Comparison of ENCODE assay signal across 8 cellular contexts in the genomic region with DNA sequence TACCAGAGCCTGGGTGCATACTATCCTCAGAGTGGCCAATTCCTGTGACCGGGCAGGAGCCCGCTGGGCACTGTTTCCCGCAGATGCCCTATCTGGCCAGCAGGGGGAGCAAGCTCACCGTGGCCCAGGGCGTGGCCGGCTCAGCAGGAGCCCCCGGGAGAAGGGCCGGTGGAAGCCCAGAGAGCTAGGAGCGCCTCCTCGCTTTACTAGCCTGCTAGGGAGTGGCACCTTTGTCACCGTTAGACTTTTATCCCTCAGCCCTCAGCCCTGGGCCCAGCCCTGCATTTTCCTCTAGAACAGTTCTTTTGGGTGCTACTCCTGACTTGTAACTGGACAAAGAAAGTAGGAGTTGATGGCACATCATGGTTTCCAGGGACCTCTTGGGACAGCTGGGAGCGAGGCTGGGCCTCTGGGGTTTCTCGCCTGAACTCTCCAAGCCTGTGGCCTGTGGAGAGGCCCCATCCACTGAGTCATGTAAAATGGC. TPM values are rescaled to one million over a fixed set of nuclear protein-coding genes. Genes with fewer than 3 reads are reported as not detected.
A peak's percentile ranks its signal among the peaks of the same experiment; 100 is the strongest.
DNase-seq lines count a peak whose midpoint lies in the region; ATAC-seq and TF ChIP-seq lines count a peak whose summit lies in the region.

No MANE protein-coding gene starts in this region.

- H2BK15ac ChIP-seq in mesenchymal stem cell (ENCODE audit: low read depth, poor library complexity, severe bottlenecking): peak overlapping the region; percentile 71

- H2AFZ ChIP-seq in mesenchymal stem cell (ENCODE audit: low read depth, low read length): no peak overlapping the region

- peaks cover 8 to 14% (median 12%) of the 10 kb centered on the region in 11 experiments for H3K9me3 ChIP-seq in BLaER1 treated with 17β-estradiol and CSF1 and Interleukin-3, amounts not matched to agents 10 nM and 100 nM (replicated peaks in 1 of 11)
- H3K9me3 ChIP-seq in mesenchymal stem cell (ENCODE audit: control insufficient read depth, low read length): peaks cover 10% of the 10 kb centered on the region

- H3K27me3 Mint-ChIP-seq in activated CD4-positive, alpha-beta memory T cell treated with anti-CD3 and anti-CD28 coated beads for 36 hours: no peaks in the 10 kb centered on the region

- peaks cover 19% of the 10 kb centered on the region for H3K4me1 Mint-ChIP-seq in activated CD4-positive, alpha-beta memory T cell treated with anti-CD3 and anti-CD28 coated beads for 36 hours (ENCODE audit: low read depth)

- H2BK5ac ChIP-seq in mesenchymal stem cell (ENCODE audit: low read depth, low read length, poor library complexity, severe bottlenecking): no peak overlapping the region

- H3K27ac Mint-ChIP-seq in activated CD4-positive, alpha-beta memory T cell treated with anti-CD3 and anti-CD28 coated beads for 36 hours: no peak overlapping the region

- DNase-seq in NCI-H748 treated with DMSO at 0.1 percent for 48 hours (lab: John Stamatoyannopoulos, UW) (peak; percentile 22), dorsolateral prefrontal cortex (peak in 9 of 10 donors; percentile 60 to 87 (median 69)), mesenchymal stem cell (peak; percentile 51)
- peak; percentile 80 for DNase-seq in activated CD4-positive, alpha-beta memory T cell treated with anti-CD3 and anti-CD28 coated beads for 36 hours
- DNase-seq in stimulated activated CD8-positive, alpha-beta memory T cell treated with anti-CD3 and anti-CD28 coated beads, Interleukin-4, amount 100 ng/mL, for 1 hour (ENCODE audit: low read depth in 2 of 2, low spot score in 1 of 2): peak; percentile 35 to 42

- POLR2A ChIA-PET in activated CD4-positive, alpha-beta memory T cell treated with anti-CD3 and anti-CD28 coated beads for 36 hours (lab: Charles Lee): interaction anchor here (0.6 to 1.9 kb wide), 2 partner anchors 121 to 474 kb away, joined by 4 to 5 read pairs; no protein-coding TSS in a partner anchor

- no peaks in the 10 kb centered on the region for H4K20me1 ChIP-seq in BLaER1 treated with 17β-estradiol and CSF1 and Interleukin-3, amounts not matched to agents 10 nM and 100 nM

- H3K36me3 Mint-ChIP-seq in activated CD4-positive, alpha-beta memory T cell treated with anti-CD3 and anti-CD28 coated beads for 36 hours: no peaks in the 10 kb centered on the region

- no peak overlapping the region for H2AK5ac ChIP-seq in mesenchymal stem cell (ENCODE audit: low read length, severe bottlenecking)

- H3K4me2 ChIP-seq in BLaER1 treated with 17β-estradiol and CSF1 and Interleukin-3, amounts not matched to agents 10 nM and 100 nM: peak overlapping the region; percentile 19 to 73 (median 54); a peak in 21 of 22 replicates
- H3K4me2 ChIP-seq in mesenchymal stem cell (ENCODE audit: low read length, poor library complexity, severe bottlenecking): no peak overlapping the region

- H3K4me1 ChIP-seq in BLaER1 treated with 17β-estradiol and CSF1 and Interleukin-3, amounts not matched to agents 10 nM and 100 nM: peaks cover 34 to 73% (median 56%) of the 10 kb centered on the region in 10 experiments
- H3K4me1 ChIP-seq in mesenchymal stem cell (ENCODE audit: control insufficient read depth, insufficient read depth, low read depth, low read length): peaks cover 2% of the 10 kb centered on the region

- no peaks in the 10 kb centered on the region for H3K79me1 ChIP-seq in mesenchymal stem cell (replicated peaks; ENCODE audit: low read length, poor library complexity, severe bottlenecking)

- H3K36me3 ChIP-seq in BLaER1 treated with 17β-estradiol and CSF1 and Interleukin-3, amounts not matched to agents 10 nM and 100 nM: no peaks in the 10 kb centered on the region; a peak in 2 of 22 replicates
- H3K36me3 ChIP-seq in mesenchymal stem cell (ENCODE audit: control insufficient read depth in 1 of 2, insufficient read depth in 2 of 2, low read depth in 1 of 2, low read length in 2 of 2): no peaks in the 10 kb centered on the region

- CTCF ChIA-PET in activated CD4-positive, alpha-beta memory T cell treated with anti-CD3 and anti-CD28 coated beads for 36 hours (lab: Charles Lee): interaction anchor here (0.6 to 5.8 kb wide), 32 partner anchors 11 to 610 kb away, joined by 3 to 98 read pairs (median 4); a partner anchor contains a TSS

- H3K27ac ChIP-seq in BLaER1 treated with 17β-estradiol and CSF1 and Interleukin-3, amounts not matched to agents 10 nM and 100 nM: no peak overlapping the region
- H3K27ac ChIP-seq in dorsolateral prefrontal cortex (peak overlapping the region in 2 of 59 donors; percentile 6 to 18), mesenchymal stem cell (ENCODE audit: low read length, poor library complexity, severe bottlenecking) (no peak overlapping the region)

- peak overlapping the region in 2 of 11 experiments; percentile 19 to 27; a peak in 2 of 22 replicates for H3K9ac ChIP-seq in BLaER1 treated with 17β-estradiol and CSF1 and Interleukin-3, amounts not matched to agents 10 nM and 100 nM
- H3K9ac ChIP-seq in mesenchymal stem cell (ENCODE audit: low read length): peak overlapping the region; percentile 44

- intact Hi-C loops in activated CD4-positive, alpha-beta memory T cell treated with anti-CD3 and anti-CD28 coated beads for 36 hours (cut with micrococcal nuclease): loop anchor here (1.0 to 5.0 kb wide), 6 partner anchors 56 to 609 kb away; a partner anchor contains a TSS
- intact Hi-C loops in dorsolateral prefrontal cortex (cut with DNase I): loop anchor here (1.0 to 10.0 kb wide), 4 partner anchors 52 to 474 kb away; a partner anchor contains a TSS

- no peaks in the 10 kb centered on the region for H3K27me3 ChIP-seq in BLaER1 treated with 17β-estradiol and CSF1 and Interleukin-3, amounts not matched to agents 10 nM and 100 nM
- no peaks in the 10 kb centered on the region for H3K27me3 ChIP-seq in dorsolateral prefrontal cortex
- H3K27me3 ChIP-seq in mesenchymal stem cell (ENCODE audit: control insufficient read depth in 1 of 2, insufficient read depth in 1 of 2, low read length in 2 of 2): peaks cover 0 to 30% of the 10 kb centered on the region in 2 experiments

- H3K18ac ChIP-seq in mesenchymal stem cell (ENCODE audit: low read depth in 1 of 2, low read length in 2 of 2): no peak overlapping the region

- H3K4ac ChIP-seq in mesenchymal stem cell (ENCODE audit: low read depth in 1 of 2, low read length in 2 of 2): no peak overlapping the region

- H3K4me3 Mint-ChIP-seq in activated CD4-positive, alpha-beta memory T cell treated with anti-CD3 and anti-CD28 coated beads for 36 hours: no peak overlapping the region

- no peak overlapping the region for H3K23ac ChIP-seq in mesenchymal stem cell (ENCODE audit: low read length in 2 of 2)

- no peak overlapping the region for H2BK120ac ChIP-seq in mesenchymal stem cell (ENCODE audit: low read depth, low read length)

- H4K91ac ChIP-seq in mesenchymal stem cell (ENCODE audit: low read length): no peak overlapping the region

- H2BK12ac ChIP-seq in mesenchymal stem cell (ENCODE audit: low read length in 2 of 2): no peak overlapping the region

- no peak overlapping the region for H4K8ac ChIP-seq in mesenchymal stem cell (ENCODE audit: low read length)

- TF ChIP-seq CTCF in dorsolateral prefrontal cortex (IDR thresholded peaks at IDR 0.05 in 54 of 56, conservative IDR thresholded peaks at IDR 0.05 in 2 of 56; ENCODE audit: low read depth in 1 of 56, partially characterized antibody in 56 of 56): peak; percentile 71 to 99 (median 95)

- 23% methylated on average over 8 of the region's 13 CpGs for WGBS in mesenchymal stem cell

- ATAC-seq in GM19043 (IDR thresholded peaks at IDR 0.05; ENCODE audit: low read depth, unreplicated experiment): peak; percentile 82
- ATAC-seq in HG03175 (IDR thresholded peaks at IDR 0.05; ENCODE audit: unreplicated experiment): peak; percentile 86

- no peak overlapping the region for H3K4me3 ChIP-seq in BLaER1 treated with 17β-estradiol and CSF1 and Interleukin-3, amounts not matched to agents 10 nM and 100 nM
- H3K4me3 ChIP-seq in dorsolateral prefrontal cortex (no peak overlapping the region), mesenchymal stem cell (ENCODE audit: insufficient read depth in 1 of 2, low read depth in 1 of 2, low read length in 2 of 2) (no peak overlapping the region)

- H3K14ac ChIP-seq in mesenchymal stem cell (ENCODE audit: low read length in 2 of 2): no peak overlapping the region

- peaks cover 6% of the 10 kb centered on the region for H3K9me3 Mint-ChIP-seq in activated CD4-positive, alpha-beta memory T cell treated with anti-CD3 and anti-CD28 coated beads for 36 hours

RNA-seq across cellular contexts. Expression of a gene that starts 24.0 kb away (rescaled TPM):
- total RNA-seq in activated CD4-positive, alpha-beta memory T cell treated with anti-CD3 and anti-CD28 coated beads for 36 hours: 10 to 100 TPM; 13.5 to 14.9 TPM
- total RNA-seq in dorsolateral prefrontal cortex: 10 to 100 TPM; 13.0 to 30.4 (median 20.3) TPM
- polyA plus RNA-seq in mesenchymal stem cell (2013, experiment 1 of 2): 4.8 TPM
- 4.5 TPM for polyA plus RNA-seq in mesenchymal stem cell (2013, experiment 2 of 2)

RNA-seq across cellular contexts. Expression of a gene that starts 56.8 kb away (rescaled TPM):
- 10 to 100 TPM; 29.4 to 31.6 TPM for total RNA-seq in activated CD4-positive, alpha-beta memory T cell treated with anti-CD3 and anti-CD28 coated beads for 36 hours
- total RNA-seq in dorsolateral prefrontal cortex: 100 to 1,000 TPM in 115 of 120 experiments, 10 to 100 TPM in 5; 78.4 to 183 (median 137) TPM
- 6.4 TPM for polyA plus RNA-seq in mesenchymal stem cell (2013, experiment 1 of 2)
- 7.1 TPM for polyA plus RNA-seq in mesenchymal stem cell (2013, experiment 2 of 2)

Comparison
In these comparisons a context has a peak if more than half of its experiments do, and no peak if none do; other contexts are left out.
1. DNase-seq: peak in every context shown above with its lines; median percentile 80 in activated CD4-positive, alpha-beta memory T cell treated with anti-CD3 and anti-CD28 coated beads for 36 hours; 69 in dorsolateral prefrontal cortex; 51 in mesenchymal stem cell; 38 in stimulated activated CD8-positive, alpha-beta memory T cell treated with anti-CD3 and anti-CD28 coated beads, Interleukin-4, amount 100 ng/mL, for 1 hour; 22 in NCI-H748 treated with DMSO at 0.1 percent for 48 hours.